Comparison of ENCODE assay signal across 9 cellular contexts in genomic region chr11:76209671-76209955, GRCh38. TPM values are rescaled to one million over a fixed set of nuclear protein-coding genes. Genes with fewer than 3 reads are reported as not detected.
DNase-seq lines count a peak whose midpoint lies in the region; ATAC-seq and TF ChIP-seq lines count a peak whose summit lies in the region.
"Had no signal": no experiment of that assay in that cellular context is flagged by ENCODE, and none has a peak within 500 bp of the region (broad histone marks: within the 10 kb centered on the region; RNA-seq: fewer than 3 reads in every experiment).

No MANE protein-coding gene starts in this region.

- peaks cover 40 to 57% (median 41%) of the 10 kb centered on the region in 3 donors for H3K27me3 Mint-ChIP-seq in naive B cell

- no peaks in the 10 kb centered on the region for H3K36me3 Mint-ChIP-seq in naive B cell

- H3K27ac Mint-ChIP-seq in naive B cell, result no peak overlapping the region

- peak overlapping the region; percentile 51 to 87 (median 78) for H3K4me3 Mint-ChIP-seq in naive B cell

- intact Hi-C loops in A673 (cut with micrococcal nuclease; ENCODE audit: unreplicated experiment), result loop anchor here (2.0 to 5.0 kb wide), 3 partner anchors 25 to 312 kb away; no protein-coding TSS in a partner anchor
- intact Hi-C loops in colonic mucosa (cut with DNase I), result no loop called here

- POLR2A ChIA-PET in A673 (lab: Charles Lee; ENCODE audit: low non-redundant PET), result interaction anchor here (0.5 to 0.6 kb wide), 2 partner anchors 36 to 239 kb away, joined by 3 to 5 read pairs; no protein-coding TSS in a partner anchor

- H3K36me3 ChIP-seq in A673 (ENCODE audit: insufficient read depth, low read length, poor library complexity, severe bottlenecking) (no peaks in the 10 kb centered on the region), HUES6 (ENCODE audit: control insufficient read depth, insufficient read depth, low read length) (no peaks in the 10 kb centered on the region), colonic mucosa (no peaks in the 10 kb centered on the region)

- peak overlapping the region; percentile 56 for H3K4me3 ChIP-seq in A673 (ENCODE audit: low read depth, low read length, poor library complexity, severe bottlenecking)
- peak overlapping the region; percentile 72 for H3K4me3 ChIP-seq in HUES6 (ENCODE audit: low read depth, low read length)
- H3K4me3 ChIP-seq in colonic mucosa, result peak overlapping the region; percentile 71

- H3K27ac ChIP-seq in A673 (ENCODE audit: low read depth, low read length, poor library complexity, severe bottlenecking) (no peak overlapping the region), HUES6 (ENCODE audit: low read depth, low read length) (no peak overlapping the region), colonic mucosa (no peak overlapping the region)

- H3K4me1 ChIP-seq in A673 (ENCODE audit: insufficient read depth, low read length, poor library complexity, severe bottlenecking) (peaks cover 34% of the 10 kb centered on the region), HUES6 (ENCODE audit: control insufficient read depth, insufficient read depth, low read length) (peaks cover 24% of the 10 kb centered on the region), colonic mucosa (peaks cover 27% of the 10 kb centered on the region)

- CTCF ChIA-PET in A673 (lab: Charles Lee), result interaction anchor here (0.6 to 3.4 kb wide), 6 partner anchors 94 to 1343 kb away, joined by 3 to 40 read pairs (median 4); no protein-coding TSS in a partner anchor

- H3K9ac ChIP-seq in HUES6 (ENCODE audit: low read length), result no peak overlapping the region
- peak overlapping the region; percentile 5 to 64 for H3K9ac ChIP-seq in colonic mucosa (ENCODE audit: low read depth in 2 of 2, low read length in 2 of 2)

- peaks cover 69% of the 10 kb centered on the region for H3K27me3 ChIP-seq in A673 (replicated peaks; ENCODE audit: insufficient read depth, low read depth, low read length, poor library complexity)
- H3K27me3 ChIP-seq in HUES6 (ENCODE audit: control insufficient read depth, insufficient read depth, low read length), result peaks cover 92% of the 10 kb centered on the region
- H3K27me3 ChIP-seq in colonic mucosa, result peaks cover 47% of the 10 kb centered on the region

- H3K9me3 ChIP-seq in A673 (ENCODE audit: low read depth, low read length, poor library complexity, severe bottlenecking), result no peaks in the 10 kb centered on the region
- no peaks in the 10 kb centered on the region for H3K9me3 ChIP-seq in HUES6 (ENCODE audit: control insufficient read depth, insufficient read depth, low read depth, low read length)
- no peaks in the 10 kb centered on the region for H3K9me3 ChIP-seq in colonic mucosa

- no peaks in the 10 kb centered on the region for H3K9me3 Mint-ChIP-seq in naive B cell

- TF ChIP-seq CTCF in A673 (conservative IDR thresholded peaks at IDR 0.05; ENCODE audit: low read depth, low read length) (no peak), colonic mucosa (IDR thresholded peaks at IDR 0.05) (no peak)

- ATAC-seq in naive B cell (ENCODE audit: low read depth in 2 of 2) (no peak), HG02623 (IDR thresholded peaks at IDR 0.05; ENCODE audit: unreplicated experiment) (no peak)
- no peak for ATAC-seq in activated CD4-positive, CD25-positive, alpha-beta regulatory T cell treated with anti-CD3 and anti-CD28 coated beads, Interleukin-2, amount 50 U/mL, for 24 hours

- BruUV-seq in A673 (replicated peaks; lab: Mats Ljungman, UMichigan), result no TSS peak

- DNase-seq in A673 (ENCODE audit: low spot score), result no peak
- DNase-seq in colonic mucosa, result no peak
- DNase-seq in naive B cell, result no peak
- no peak for DNase-seq in NK-92 treated with Interleukin-12 subunit alpha and Interleukin-12 subunit beta, amount 100 ng/mL, for 24 hours (lab: John Stamatoyannopoulos, UW)
- no peak for DNase-seq in HuH-7.5 (ENCODE audit: low spot score)
- DNase-seq: activated CD4-positive, alpha-beta T cell treated with anti-CD3 and anti-CD28 coated beads for 1 hour had no signal

- H3K4me1 Mint-ChIP-seq in naive B cell, result peaks cover 19 to 34% (median 26%) of the 10 kb centered on the region in 3 donors

RNA-seq across cellular contexts. Expression of gene WNT11, which starts 3.3 kb away (rescaled TPM):
- total RNA-seq in A673 (2021) (0.94 and 1.2 TPM in 2 replicates), colonic mucosa (1 to 10 TPM; 3.6 to 3.8 TPM)
- polyA plus RNA-seq in naive B cell (ENCODE audit: low read depth in 6 of 6), result under 1 TPM in 1 of 6 donors, not detected in 5; 0.13 TPM
